ENCODE assay signal across 9 cellular contexts in the genomic region with DNA sequence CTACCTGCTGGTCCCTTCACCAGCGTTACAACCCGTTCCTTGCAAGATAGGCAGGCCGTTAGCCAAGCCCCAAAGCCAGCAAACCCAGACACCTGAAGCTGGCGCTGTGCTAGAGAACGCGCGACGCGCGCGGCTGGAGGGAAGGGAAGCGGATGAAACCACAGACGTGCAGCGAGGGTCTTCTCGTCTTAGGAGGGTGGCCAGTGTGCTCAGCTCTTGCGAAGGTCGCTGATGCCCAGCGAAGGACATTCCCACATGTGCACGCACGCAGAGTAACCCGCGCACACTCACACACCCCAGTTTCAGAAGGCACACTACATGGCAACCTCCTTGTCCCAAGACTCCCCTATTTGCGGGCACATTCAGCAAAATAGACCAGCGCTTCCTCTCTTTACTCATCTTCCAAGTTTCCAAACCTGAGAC. TPM values are rescaled to one million over a fixed set of nuclear protein-coding genes. Genes with fewer than 3 reads are reported as not detected.
A peak's percentile ranks its signal among the peaks of the same experiment; 100 is the strongest.
DNase-seq lines count a peak whose midpoint lies in the region; ATAC-seq, FAIRE-seq and TF ChIP-seq lines count a peak whose summit lies in the region.
"Had no signal": no experiment of that assay in that cellular context is flagged by ENCODE, and none has a peak within 500 bp of the region (broad histone marks: within the 10 kb centered on the region; RNA-seq: fewer than 3 reads in every experiment).

No MANE protein-coding gene starts in this region.

- no peak for TF ChIP-seq RAD21 in K562 (CRISPR knock-in tag; conservative IDR thresholded peaks at IDR 0.05 in 1 of 2, IDR thresholded peaks at IDR 0.05 in 1 of 2)

- TF ChIP-seq POLR2A in K562 (conservative IDR thresholded peaks at IDR 0.05): no peak

- no peaks in the 10 kb centered on the region for H3K36me3 ChIP-seq in K562 (ENCODE audit: control insufficient read depth, insufficient read depth, low read length)
- H3K36me3 ChIP-seq in kidney (ENCODE audit: control insufficient read depth in 1 of 2, insufficient read depth in 2 of 2, low read length in 2 of 2): no peaks in the 10 kb centered on the region
- H3K36me3 ChIP-seq in stomach smooth muscle (ENCODE audit: control insufficient read depth in 2 of 2, insufficient read depth in 2 of 2, low read length in 2 of 2): no peaks in the 10 kb centered on the region

- no peaks in the 10 kb centered on the region for H3K79me2 ChIP-seq in K562 (ENCODE audit: control insufficient read depth, insufficient read depth, low read length)

- no peaks in the 10 kb centered on the region for H3K9me1 ChIP-seq in K562 (ENCODE audit: control insufficient read depth, insufficient read depth, low read length)

- BruUV-seq in K562 (replicated peaks; lab: Mats Ljungman, UMichigan): no TSS peak

- TF ChIP-seq CTCF in K562 (IDR thresholded peaks at IDR 0.05 in 2 of 3, conservative IDR thresholded peaks at IDR 0.05 in 1 of 3; ENCODE audit: insufficient read depth in 2 of 3, low read depth in 1 of 3, low read length in 3 of 3) (no peak), kidney (IDR thresholded peaks at IDR 0.05; ENCODE audit: borderline replicate concordance, extremely low read depth, insufficient read depth) (no peak)

- H3K27me3 ChIP-seq in K562 (ENCODE audit: control insufficient read depth in 2 of 2, insufficient read depth in 2 of 2, low read length in 2 of 2) (peaks cover 2 to 20% of the 10 kb centered on the region in 2 experiments; a peak in 3 of 5 replicates), stomach smooth muscle (ENCODE audit: control insufficient read depth in 1 of 2, insufficient read depth in 2 of 2, low read length in 2 of 2) (peaks cover 16 to 18% of the 10 kb centered on the region in 2 donors)

- H3K4me2 ChIP-seq in K562 (ENCODE audit: insufficient read depth, low read length): no peak overlapping the region

- H3K4me1 ChIP-seq in K562 (replicated peaks in 1 of 2; ENCODE audit: control insufficient read depth in 2 of 2, insufficient read depth in 2 of 2, low read length in 2 of 2) (peaks cover 0 to 10% of the 10 kb centered on the region in 2 experiments; a peak in 1 of 5 replicates), kidney (ENCODE audit: control insufficient read depth in 1 of 2, insufficient read depth in 1 of 2, low read depth in 1 of 2, low read length in 2 of 2) (peaks cover 10 to 13% of the 10 kb centered on the region in 2 donors), stomach smooth muscle (ENCODE audit: control insufficient read depth, insufficient read depth, low read length) (no peaks in the 10 kb centered on the region)

- intact Hi-C loops in K562 (cut with micrococcal nuclease) (no loop called here), kidney (cut with DNase I) (no loop called here)

- no peak overlapping the region for H3K4me3 ChIP-seq in K562
- peak overlapping the region; percentile 76 to 85 for H3K4me3 ChIP-seq in kidney (ENCODE audit: low read length in 2 of 2)
- peak overlapping the region; percentile 70 to 72 for H3K4me3 ChIP-seq in stomach smooth muscle (ENCODE audit: low read length in 2 of 2)

- WGBS in K562 (ENCODE audit: insufficient coverage, low coverage, missing lambda C conversion rate): 53% methylated on average over 22 of the region's 24 CpGs

- TF ChIP-seq EP300 in K562 (IDR thresholded peaks at IDR 0.05; ENCODE audit: low read length): no peak

- CTCF ChIA-PET in K562 (lab: Yijun Ruan, JAX; ENCODE audit: low intra/inter-chr PET ratio): no interaction called here

- H3K9ac ChIP-seq in K562 (ENCODE audit: insufficient read depth in 1 of 2, low read depth in 2 of 2, low read length in 2 of 2): no peak overlapping the region
- peak overlapping the region; percentile 37 to 63 for H3K9ac ChIP-seq in kidney (ENCODE audit: low read length in 2 of 2)
- H3K9ac ChIP-seq in stomach smooth muscle (ENCODE audit: low read length in 2 of 2): no peak overlapping the region

- ATAC-seq in K562 (no peak), HG02938 (IDR thresholded peaks at IDR 0.05; ENCODE audit: unreplicated experiment) (no peak)

- H3K27ac ChIP-seq in K562 (ENCODE audit: extremely low read depth, low read depth, low read length) (no peak overlapping the region), kidney (ENCODE audit: low read depth in 2 of 2, low read length in 2 of 2) (peak overlapping the region in 1 of 2 donors; percentile 75), stomach smooth muscle (ENCODE audit: low read length) (no peak overlapping the region)

- no peaks in the 10 kb centered on the region for H3K9me3 ChIP-seq in K562 (replicated peaks; ENCODE audit: control insufficient read depth, insufficient read depth, low read depth, low read length)
- H3K9me3 ChIP-seq in kidney (ENCODE audit: control insufficient read depth in 1 of 2, low read length in 2 of 2): no peaks in the 10 kb centered on the region
- peaks cover 0 to 2% of the 10 kb centered on the region in 2 donors for H3K9me3 ChIP-seq in stomach smooth muscle (ENCODE audit: control insufficient read depth in 2 of 2, low read length in 2 of 2)

- POLR2A ChIA-PET in K562 (lab: Yijun Ruan, JAX): no interaction called here

- FAIRE-seq in K562 (lab: Jason Lieb, UNC) (no peak), kidney (lab: Jason Lieb, UNC) (no peak)

- no peak overlapping the region for H2AFZ ChIP-seq in K562 (ENCODE audit: low read depth, low read length)

- DNase-seq in NCI-H748 (lab: John Stamatoyannopoulos, UW; ENCODE audit: unreplicated experiment) (peak; percentile 60), NCI-H748 treated with DMSO at 0.1 percent for 48 hours (lab: John Stamatoyannopoulos, UW) (no peak), K562 (ENCODE audit: extremely low read depth in 1 of 4, low spot score in 3 of 4) (no peak), kidney (no peak)
- DNase-seq in stimulated activated CD4-positive, alpha-beta T cell treated with anti-CD3 and anti-CD28 coated beads, Interleukin-12 subunit alpha, Interleukin-12 subunit beta, amount 100 ng/mL, for 4 hours: no peak
- DNase-seq in central memory CD4-positive, alpha-beta T cell: no peak

- in situ Hi-C loops in K562 (cut with MboI): no loop called here

- no peaks in the 10 kb centered on the region for H4K20me1 ChIP-seq in K562 (replicated peaks; ENCODE audit: control insufficient read depth, insufficient read depth, low read length)

TF ChIP-seq in K562, 482 proteins besides CTCF, POLR2A, EP300 and RAD21 (continues in another document):
- TF ChIP-seq GTF2F1 (IDR thresholded peaks at IDR 0.05; ENCODE audit: low read depth, low read length) (no peak), TRIM28 (IDR thresholded peaks at IDR 0.05) (no peak), MED1 (CRISPR knock-in tag; IDR thresholded peaks at IDR 0.05; ENCODE audit: borderline replicate concordance) (no peak), WHSC1 (IDR thresholded peaks at IDR 0.05; ENCODE audit: low read length) (no peak), CBX5 (IDR thresholded peaks at IDR 0.05; ENCODE audit: borderline replicate concordance, low read depth) (no peak)
- TF ChIP-seq, protein P1, sequence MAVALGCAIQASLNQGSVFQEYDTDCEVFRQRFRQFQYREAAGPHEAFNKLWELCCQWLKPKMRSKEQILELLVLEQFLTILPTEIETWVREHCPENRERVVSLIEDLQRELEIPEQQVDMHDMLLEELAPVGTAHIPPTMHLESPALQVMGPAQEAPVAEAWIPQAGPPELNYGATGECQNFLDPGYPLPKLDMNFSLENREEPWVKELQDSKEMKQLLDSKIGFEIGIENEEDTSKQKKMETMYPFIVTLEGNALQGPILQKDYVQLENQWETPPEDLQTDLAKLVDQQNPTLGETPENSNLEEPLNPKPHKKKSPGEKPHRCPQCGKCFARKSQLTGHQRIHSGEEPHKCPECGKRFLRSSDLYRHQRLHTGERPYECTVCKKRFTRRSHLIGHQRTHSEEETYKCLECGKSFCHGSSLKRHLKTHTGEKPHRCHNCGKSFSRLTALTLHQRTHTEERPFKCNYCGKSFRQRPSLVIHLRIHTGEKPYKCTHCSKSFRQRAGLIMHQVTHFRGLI (CRISPR knock-in tag; IDR thresholded peaks at IDR 0.05): no peak
- TF ChIP-seq, protein P2, sequence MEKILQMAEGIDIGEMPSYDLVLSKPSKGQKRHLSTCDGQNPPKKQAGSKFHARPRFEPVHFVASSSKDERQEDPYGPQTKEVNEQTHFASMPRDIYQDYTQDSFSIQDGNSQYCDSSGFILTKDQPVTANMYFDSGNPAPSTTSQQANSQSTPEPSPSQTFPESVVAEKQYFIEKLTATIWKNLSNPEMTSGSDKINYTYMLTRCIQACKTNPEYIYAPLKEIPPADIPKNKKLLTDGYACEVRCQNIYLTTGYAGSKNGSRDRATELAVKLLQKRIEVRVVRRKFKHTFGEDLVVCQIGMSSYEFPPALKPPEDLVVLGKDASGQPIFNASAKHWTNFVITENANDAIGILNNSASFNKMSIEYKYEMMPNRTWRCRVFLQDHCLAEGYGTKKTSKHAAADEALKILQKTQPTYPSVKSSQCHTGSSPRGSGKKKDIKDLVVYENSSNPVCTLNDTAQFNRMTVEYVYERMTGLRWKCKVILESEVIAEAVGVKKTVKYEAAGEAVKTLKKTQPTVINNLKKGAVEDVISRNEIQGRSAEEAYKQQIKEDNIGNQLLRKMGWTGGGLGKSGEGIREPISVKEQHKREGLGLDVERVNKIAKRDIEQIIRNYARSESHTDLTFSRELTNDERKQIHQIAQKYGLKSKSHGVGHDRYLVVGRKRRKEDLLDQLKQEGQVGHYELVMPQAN (IDR thresholded peaks at IDR 0.05; ENCODE audit: borderline replicate concordance): no peak

RNA-seq across cellular contexts. Expression of a gene that starts 0.9 kb away (rescaled TPM):
- total RNA-seq in K562 (2011; cell fraction: chromatin; rRNA removed; ENCODE audit: low replicate concordance): not detected in 2 replicates
- total RNA-seq in K562 (2011; cell fraction: nucleolus; rRNA removed): not detected in 2 replicates
- not detected in 2 replicates for total RNA-seq in K562 (2011; cell fraction: nucleoplasm; rRNA removed)
- not detected in 2 replicates for total RNA-seq in K562 (2014; rRNA removed)
- not detected in 2 replicates for total RNA-seq in K562 (2014; rRNA removed; fragmentation: Illumina TruSeq; extraction: Trizol)
- not detected in 2 replicates for total RNA-seq in K562 (2015; rRNA removed; fragmentation: Illumina TruSeq; extraction: Trizol)
- not detected in 2 replicates for total RNA-seq in K562 (2021)
- not detected in 2 replicates for polyA plus RNA-seq in K562 (2011; rRNA removed)
- not detected in 2 replicates for polyA plus RNA-seq in K562 (2011; cell fraction: cytosol; rRNA removed)
- not detected in 2 replicates for polyA plus RNA-seq in K562 (2011; cell fraction: nucleus; rRNA removed)
- polyA plus RNA-seq in K562 (2012): not detected in 2 replicates
- polyA plus RNA-seq in K562 (2014; fragmentation: Illumina TruSeq; extraction: Trizol): not detected in 2 replicates
- polyA plus RNA-seq in K562 (2014; fragmentation: Nextera tagmentation; extraction: Ambion mirVana): not detected
- polyA plus RNA-seq in K562 (2014; rRNA removed): not detected in 2 replicates
- not detected in 2 replicates for polyA minus RNA-seq in K562 (2011; rRNA and poly(A)+ RNA removed)
- polyA minus RNA-seq in K562 (2011; cell fraction: cytosol; rRNA and poly(A)+ RNA removed): not detected in 2 replicates
- not detected in 2 replicates for polyA minus RNA-seq in K562 (2011; cell fraction: nucleus; rRNA and poly(A)+ RNA removed)
- total RNA-seq in kidney: 1.2 TPM
- 1.6 TPM for polyA plus RNA-seq in kidney (ENCODE audit: insufficient read depth, low read depth, low replicate concordance)
- total RNA-seq: SK-MEL-5 had no signal

Comparison
In these comparisons a context has a peak if more than half of its experiments do, and no peak if none do; other contexts are left out.
1. H3K9ac ChIP-seq: peak in kidney (2 of 2); none in K562 (0 of 2) and stomach smooth muscle (0 of 2).